1 cellular context compared by ENCODE assay signal in the genomic region with DNA sequence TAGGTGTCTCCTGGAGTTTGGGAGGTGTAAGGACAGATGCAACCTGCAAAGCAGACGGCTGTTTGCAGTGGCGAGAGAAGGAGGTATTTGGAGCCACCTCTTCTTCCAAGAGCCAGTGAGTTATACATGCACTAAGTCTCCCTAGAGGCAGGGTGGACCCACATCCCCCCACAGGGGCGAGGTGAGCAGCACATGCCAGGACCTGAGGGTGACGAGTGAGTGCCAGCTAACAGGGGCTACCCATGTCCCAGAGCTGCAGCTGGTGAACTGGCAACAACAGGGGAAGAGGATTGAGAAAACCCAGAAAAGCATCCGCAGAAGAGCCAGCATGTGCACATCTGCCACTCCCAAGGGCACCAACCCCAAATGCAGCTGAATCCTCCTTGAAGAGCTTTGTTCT.
TF ChIP-seq lines count a peak whose summit lies in the region.

No MANE protein-coding gene starts in this region.

TF ChIP-seq in H1, 55 proteins besides CTCF, POLR2A, EP300 and RAD21:
- TF ChIP-seq ATF3 (IDR thresholded peaks at IDR 0.05; ENCODE audit: insufficient read depth, low read depth, low read length) (no peak), SRF (IDR thresholded peaks at IDR 0.05; ENCODE audit: low read depth, low read length) (no peak), MAFK (IDR thresholded peaks at IDR 0.05; ENCODE audit: low read depth, low read length) (no peak), TAF7 (optimal IDR thresholded peaks at IDR 0.05; ENCODE audit: borderline replicate concordance, low read depth, low read length) (no peak)
